In genomic region chr20:62492711-62493110, GRCh38 we compare ENCODE assay signal across 32 cellular contexts. TPM values are rescaled to one million over a fixed set of nuclear protein-coding genes. Genes with fewer than 3 reads are reported as not detected.
"Had no signal": no experiment of that assay in that cellular context is flagged by ENCODE, and none has a peak within 500 bp of the region (broad histone marks: within the 10 kb centered on the region; RNA-seq: fewer than 3 reads in every experiment).

No MANE protein-coding gene starts in this region.

- DNase-seq: activated B cell treated with CpG ODN at 0.5 μM for 24 hours; activated CD4-positive, alpha-beta T cell treated with anti-CD3 and anti-CD28 coated beads for 48 hours; activated CD4-positive, alpha-beta T cell treated with anti-CD3 and anti-CD28 coated beads, Interleukin-2, amount 50 U/mL, for 1 hour; activated CD4-positive, alpha-beta T cell treated with anti-CD3 and anti-CD28 coated beads, Interleukin-2, amount 50 U/mL, for 48 hours; activated CD8-positive, alpha-beta memory T cell treated with anti-CD3 and anti-CD28 coated beads for 24 hours; activated CD8-positive, alpha-beta T cell treated with anti-CD3 and anti-CD28 coated beads for 36 hours; activated effector memory CD4-positive, alpha-beta T cell treated with Interleukin-2 at 50 U/mL for 16 hours; activated gamma-delta T cell treated with Interleukin-2 at 50 U/mL for 16 hours; activated naive CD4-positive, alpha-beta T cell treated with anti-CD3 and anti-CD28 coated beads, Interleukin-2, amount 50 U/mL, for 16 hours; activated naive CD4-positive, alpha-beta T cell treated with Interleukin-2 at 50 U/mL for 16 hours; activated T-cell treated with anti-CD3 and anti-CD28 coated beads, Interleukin-2, amount 50 U/mL, for 4 hours; amniotic stem cell; anterior cingulate cortex; brain microvascular endothelial cell; cortex of kidney; dermis blood vessel endothelial cell; effector CD4-positive, alpha-beta T cell; effector memory CD8-positive, alpha-beta T cell; erythroblast; foreskin melanocyte; T-helper 1 cell; T-helper 17 cell; T1000; WERI-Rb-1 had no signal

- H3K9me3 ChIP-seq: esophagus muscularis mucosa, gastroesophageal sphincter had no signal

- H3K36me3 ChIP-seq: brain microvascular endothelial cell, esophagus muscularis mucosa, gastroesophageal sphincter, WERI-Rb-1 had no signal

- H3K27ac ChIP-seq: brain microvascular endothelial cell, esophagus muscularis mucosa, gastroesophageal sphincter had no signal

- ATAC-seq: activated CD4-positive, CD25-positive, alpha-beta regulatory T cell treated with anti-CD3 and anti-CD28 coated beads, Interleukin-2, amount 50 U/mL, for 24 hours; activated CD8-positive, alpha-beta T cell treated with anti-CD3 and anti-CD28 coated beads for 36 hours; activated T-cell treated with anti-CD3 and anti-CD28 coated beads, Interleukin-2, amount 50 U/mL, for 4 hours; activated T-helper 17 cell treated with anti-CD3 and anti-CD28 coated beads, Interleukin-2, amount 50 U/mL, for 72 hours; effector memory CD8-positive, alpha-beta T cell; gastroesophageal sphincter; T-helper 17 cell had no signal

- H3K4me3 ChIP-seq: esophagus muscularis mucosa, gastroesophageal sphincter had no signal

RNA-seq across cellular contexts. Expression of gene GATA5, which starts 16.9 kb away (rescaled TPM):
- total RNA-seq: activated B cell treated with CpG ODN at 0.5 μM for 24 hours; activated CD8-positive, alpha-beta T cell treated with anti-CD3 and anti-CD28 coated beads for 36 hours; activated T-cell treated with anti-CD3 and anti-CD28 coated beads, Interleukin-2, amount 50 U/mL, for 4 hours; activated T-helper 17 cell treated with anti-CD3 and anti-CD28 coated beads, Interleukin-2, amount 50 U/mL, for 72 hours; astrocyte; bronchial epithelial cell; cerebellum; dermis blood vessel endothelial cell; glomerular endothelial cell; T-helper 17 cell had no signal
